In the genomic region with DNA sequence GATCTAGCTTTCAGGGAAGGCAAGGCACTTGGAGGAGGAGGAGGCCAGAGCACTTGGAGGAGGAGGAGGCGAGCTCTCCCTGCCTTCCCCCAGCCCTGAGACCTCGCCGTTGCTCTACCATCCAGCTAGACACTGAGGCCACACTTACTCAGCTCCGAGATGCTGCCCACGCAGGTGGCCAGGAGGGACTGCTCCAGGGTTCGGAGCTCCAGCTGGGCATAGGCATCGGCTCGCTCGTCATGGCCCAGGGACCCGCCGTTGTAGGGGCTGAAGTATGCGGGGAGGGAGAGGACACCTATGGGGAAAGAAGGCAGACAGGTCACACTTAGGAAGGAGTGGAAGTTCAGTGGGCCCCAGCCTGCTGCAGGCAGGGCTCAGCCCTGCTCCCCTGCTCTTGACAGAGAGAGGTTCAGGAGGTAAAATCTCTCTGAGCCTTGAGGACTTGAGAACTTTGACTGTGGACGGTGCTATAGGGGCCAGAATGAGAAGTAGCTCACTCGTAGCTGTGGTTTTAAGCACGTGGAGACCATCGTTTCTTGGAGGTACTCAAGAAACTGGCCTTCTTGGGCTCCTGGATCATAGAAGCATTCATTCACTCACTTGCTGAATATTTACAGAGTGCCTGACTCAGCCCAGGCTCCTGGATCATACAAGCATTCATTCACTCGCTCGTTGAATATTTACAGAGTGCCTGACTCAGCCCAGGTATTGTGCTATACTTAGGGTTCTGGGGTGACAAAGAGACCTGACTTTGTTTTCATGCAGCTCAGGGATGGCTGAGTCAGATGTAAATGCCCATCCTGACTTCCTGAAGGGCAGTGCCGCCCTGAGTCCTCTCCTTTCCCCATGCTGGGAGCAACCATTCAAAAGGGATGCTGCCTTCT, we compare ENCODE assay signal across 1 cellular context.
TF ChIP-seq lines count a peak whose summit lies in the region.

No MANE protein-coding gene starts in this region.

TF ChIP-seq in HepG2, 621 proteins besides CTCF, POLR2A, EP300 and RAD21 (continued from another document and continues in another):
- TF ChIP-seq ZNF513 (CRISPR knock-in tag; conservative IDR thresholded peaks at IDR 0.05) (no peak), ZNF549 (CRISPR knock-in tag; IDR thresholded peaks at IDR 0.05) (no peak), ZNF407 (CRISPR knock-in tag; IDR thresholded peaks at IDR 0.05; ENCODE audit: not compliant biosample characterization) (no peak), NR2F6 (IDR thresholded peaks at IDR 0.05) (no peak), NR2F6 (CRISPR knock-in tag; IDR thresholded peaks at IDR 0.05) (0 out of 2 replicates have a peak, but pooled peaks have one; percentile 26), ZNF124 (CRISPR knock-in tag; IDR thresholded peaks at IDR 0.05) (peak; percentile 82; the same call in 1 of the 2 replicates), NR3C1 (CRISPR knock-in tag; IDR thresholded peaks at IDR 0.05) (no peak), ZNF879 (CRISPR knock-in tag; IDR thresholded peaks at IDR 0.05) (no peak), SRY (CRISPR knock-in tag; IDR thresholded peaks at IDR 0.05) (no peak), SP5 (CRISPR knock-in tag; IDR thresholded peaks at IDR 0.05; ENCODE audit: borderline replicate concordance, low read depth) (no peak; the same call in 1 of the 2 replicates), ZNF788 (CRISPR knock-in tag; IDR thresholded peaks at IDR 0.05; ENCODE audit: borderline replicate concordance) (no peak), ZBTB3 (CRISPR knock-in tag; IDR thresholded peaks at IDR 0.05; ENCODE audit: borderline replicate concordance, low read depth) (no peak), ZEB1 (IDR thresholded peaks at IDR 0.05; ENCODE audit: insufficient replicate concordance, low read depth) (no peak), ZNF318 (CRISPR knock-in tag; IDR thresholded peaks at IDR 0.05) (no peak), SIX1 (CRISPR knock-in tag; IDR thresholded peaks at IDR 0.05; ENCODE audit: borderline replicate concordance) (no peak), ZNF138 (CRISPR knock-in tag; IDR thresholded peaks at IDR 0.05; ENCODE audit: low read depth) (no peak), HNRNPUL1 (IDR thresholded peaks at IDR 0.05; ENCODE audit: low read depth, low read length) (no peak), HIVEP1 (CRISPR knock-in tag; IDR thresholded peaks at IDR 0.05) (no peak), GTF3A (CRISPR knock-in tag; conservative IDR thresholded peaks at IDR 0.05) (no peak), ZNF20 (CRISPR knock-in tag; IDR thresholded peaks at IDR 0.05) (no peak)
- TF ChIP-seq, protein P1, sequence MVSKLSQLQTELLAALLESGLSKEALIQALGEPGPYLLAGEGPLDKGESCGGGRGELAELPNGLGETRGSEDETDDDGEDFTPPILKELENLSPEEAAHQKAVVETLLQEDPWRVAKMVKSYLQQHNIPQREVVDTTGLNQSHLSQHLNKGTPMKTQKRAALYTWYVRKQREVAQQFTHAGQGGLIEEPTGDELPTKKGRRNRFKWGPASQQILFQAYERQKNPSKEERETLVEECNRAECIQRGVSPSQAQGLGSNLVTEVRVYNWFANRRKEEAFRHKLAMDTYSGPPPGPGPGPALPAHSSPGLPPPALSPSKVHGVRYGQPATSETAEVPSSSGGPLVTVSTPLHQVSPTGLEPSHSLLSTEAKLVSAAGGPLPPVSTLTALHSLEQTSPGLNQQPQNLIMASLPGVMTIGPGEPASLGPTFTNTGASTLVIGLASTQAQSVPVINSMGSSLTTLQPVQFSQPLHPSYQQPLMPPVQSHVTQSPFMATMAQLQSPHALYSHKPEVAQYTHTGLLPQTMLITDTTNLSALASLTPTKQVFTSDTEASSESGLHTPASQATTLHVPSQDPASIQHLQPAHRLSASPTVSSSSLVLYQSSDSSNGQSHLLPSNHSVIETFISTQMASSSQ (IDR thresholded peaks at IDR 0.05; ENCODE audit: low read depth), result no peak
- TF ChIP-seq, protein P1 (CRISPR knock-in tag; IDR thresholded peaks at IDR 0.05; ENCODE audit: borderline replicate concordance), result no peak
- TF ChIP-seq, protein P2, sequence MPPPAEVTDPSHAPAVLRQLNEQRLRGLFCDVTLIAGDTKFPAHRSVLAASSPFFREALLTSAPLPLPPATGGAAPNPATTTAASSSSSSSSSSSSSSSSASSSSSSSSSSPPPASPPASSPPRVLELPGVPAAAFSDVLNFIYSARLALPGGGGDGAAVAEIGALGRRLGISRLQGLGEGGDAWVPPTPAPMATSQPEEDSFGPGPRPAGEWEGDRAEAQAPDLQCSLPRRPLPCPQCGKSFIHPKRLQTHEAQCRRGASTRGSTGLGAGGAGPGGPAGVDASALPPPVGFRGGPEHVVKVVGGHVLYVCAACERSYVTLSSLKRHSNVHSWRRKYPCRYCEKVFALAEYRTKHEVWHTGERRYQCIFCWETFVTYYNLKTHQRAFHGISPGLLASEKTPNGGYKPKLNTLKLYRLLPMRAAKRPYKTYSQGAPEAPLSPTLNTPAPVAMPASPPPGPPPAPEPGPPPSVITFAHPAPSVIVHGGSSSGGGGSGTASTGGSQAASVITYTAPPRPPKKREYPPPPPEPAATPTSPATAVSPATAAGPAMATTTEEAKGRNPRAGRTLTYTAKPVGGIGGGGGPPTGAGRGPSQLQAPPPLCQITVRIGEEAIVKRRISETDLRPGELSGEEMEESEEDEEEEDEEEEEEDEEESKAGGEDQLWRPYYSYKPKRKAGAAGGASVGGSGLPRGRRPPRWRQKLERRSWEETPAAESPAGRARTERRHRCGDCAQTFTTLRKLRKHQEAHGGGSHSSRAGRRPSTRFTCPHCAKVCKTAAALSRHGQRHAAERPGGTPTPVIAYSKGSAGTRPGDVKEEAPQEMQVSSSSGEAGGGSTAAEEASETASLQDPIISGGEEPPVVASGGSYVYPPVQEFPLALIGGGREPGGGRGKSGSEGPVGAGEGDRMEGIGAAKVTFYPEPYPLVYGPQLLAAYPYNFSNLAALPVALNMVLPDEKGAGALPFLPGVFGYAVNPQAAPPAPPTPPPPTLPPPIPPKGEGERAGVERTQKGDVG (CRISPR knock-in tag; IDR thresholded peaks at IDR 0.05; ENCODE audit: borderline replicate concordance), result no peak
